3 cellular contexts compared by ENCODE assay signal in the genomic region with DNA sequence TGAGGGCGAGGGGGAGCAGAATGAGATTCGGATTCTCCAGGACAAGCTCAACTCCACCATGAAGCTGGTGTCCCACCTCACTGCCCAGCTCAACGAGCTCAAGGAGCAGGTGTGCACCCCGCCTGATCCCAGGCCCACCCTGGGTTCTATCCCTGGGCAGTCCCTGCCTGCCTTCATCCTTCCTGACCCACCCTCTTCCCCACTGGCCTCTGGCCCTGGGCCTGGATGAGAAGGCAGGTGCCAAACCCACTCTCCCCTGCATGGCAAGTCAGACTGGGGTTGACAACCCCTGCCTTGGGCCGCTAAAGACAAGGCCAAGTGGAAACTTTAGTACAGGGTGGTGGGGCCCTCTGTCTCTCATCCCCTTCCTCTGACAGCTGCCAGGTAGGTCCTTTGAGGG.
TF ChIP-seq lines count a peak whose summit lies in the region.

No MANE protein-coding gene starts in this region.

TF ChIP-seq in liver, 16 proteins besides CTCF, POLR2A, EP300 and RAD21:
- no peak for TF ChIP-seq JUND (IDR thresholded peaks at IDR 0.05)
- TF ChIP-seq, protein P1, sequence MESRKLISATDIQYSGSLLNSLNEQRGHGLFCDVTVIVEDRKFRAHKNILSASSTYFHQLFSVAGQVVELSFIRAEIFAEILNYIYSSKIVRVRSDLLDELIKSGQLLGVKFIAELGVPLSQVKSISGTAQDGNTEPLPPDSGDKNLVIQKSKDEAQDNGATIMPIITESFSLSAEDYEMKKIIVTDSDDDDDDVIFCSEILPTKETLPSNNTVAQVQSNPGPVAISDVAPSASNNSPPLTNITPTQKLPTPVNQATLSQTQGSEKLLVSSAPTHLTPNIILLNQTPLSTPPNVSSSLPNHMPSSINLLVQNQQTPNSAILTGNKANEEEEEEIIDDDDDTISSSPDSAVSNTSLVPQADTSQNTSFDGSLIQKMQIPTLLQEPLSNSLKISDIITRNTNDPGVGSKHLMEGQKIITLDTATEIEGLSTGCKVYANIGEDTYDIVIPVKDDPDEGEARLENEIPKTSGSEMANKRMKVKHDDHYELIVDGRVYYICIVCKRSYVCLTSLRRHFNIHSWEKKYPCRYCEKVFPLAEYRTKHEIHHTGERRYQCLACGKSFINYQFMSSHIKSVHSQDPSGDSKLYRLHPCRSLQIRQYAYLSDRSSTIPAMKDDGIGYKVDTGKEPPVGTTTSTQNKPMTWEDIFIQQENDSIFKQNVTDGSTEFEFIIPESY (IDR thresholded peaks at IDR 0.05): no peak

TF ChIP-seq in HepG2, 621 proteins besides CTCF, POLR2A, EP300 and RAD21:
- TF ChIP-seq SYNCRIP (IDR thresholded peaks at IDR 0.05; ENCODE audit: insufficient read depth, low read depth, low read length): no peak
- no peak for TF ChIP-seq ZBTB14 (CRISPR knock-in tag; IDR thresholded peaks at IDR 0.05)
- TF ChIP-seq RORA (CRISPR knock-in tag; IDR thresholded peaks at IDR 0.05): no peak
- no peak for TF ChIP-seq ZZZ3 (CRISPR knock-in tag; IDR thresholded peaks at IDR 0.05; ENCODE audit: borderline replicate concordance)
- no peak for TF ChIP-seq ARNTL (CRISPR knock-in tag; IDR thresholded peaks at IDR 0.05)
- TF ChIP-seq ZNF720 (CRISPR knock-in tag; IDR thresholded peaks at IDR 0.05): no peak
- TF ChIP-seq SIN3A (IDR thresholded peaks at IDR 0.05; ENCODE audit: borderline replicate concordance, low read depth, low read length): no peak
- TF ChIP-seq MNT (IDR thresholded peaks at IDR 0.05): no peak
- no peak for TF ChIP-seq IRF9 (CRISPR knock-in tag; IDR thresholded peaks at IDR 0.05; ENCODE audit: borderline replicate concordance)

TF ChIP-seq in K562, 482 proteins besides CTCF, POLR2A, EP300 and RAD21:
- TF ChIP-seq RBFOX2 (IDR thresholded peaks at IDR 0.05; ENCODE audit: low read depth, low read length): 0 out of 2 replicates have a peak, but pooled peaks have one; percentile 20
- no peak for TF ChIP-seq DDX20 (tag; IDR thresholded peaks at IDR 0.05; ENCODE audit: low read depth)
- no peak for TF ChIP-seq HDAC3 (IDR thresholded peaks at IDR 0.05; ENCODE audit: borderline replicate concordance, partially characterized antibody)
